28 cellular contexts compared by ENCODE assay signal in genomic region chr18:64311859-64312258, GRCh38.
DNase-seq lines count a peak whose midpoint lies in the region; ATAC-seq and TF ChIP-seq lines count a peak whose summit lies in the region.
"Had no signal": no experiment of that assay in that cellular context is flagged by ENCODE, and none has a peak within 500 bp of the region (broad histone marks: within the 10 kb centered on the region; RNA-seq: fewer than 3 reads in every experiment).

No MANE protein-coding gene starts in this region.

- no peaks in the 10 kb centered on the region for H3K9me3 ChIP-seq in T-helper 17 cell (ENCODE audit: control insufficient read depth, low read length, poor library complexity, severe bottlenecking)
- H3K9me3 ChIP-seq: A549, BE2C, BLaER1, Caco-2 had no signal

- ATAC-seq in T-helper 17 cell = no peak
- ATAC-seq: A549; CD8-positive, alpha-beta T cell had no signal

- DNase-seq in NCI-H146 (lab: John Stamatoyannopoulos, UW) (peak; percentile 25), NCI-H146 treated with DMSO at 0.1 percent for 48 hours (lab: John Stamatoyannopoulos, UW; ENCODE audit: unreplicated experiment) (no peak), neural crest cell (ENCODE audit: low read depth, low spot score) (no peak), T-helper 17 cell (no peak)
- DNase-seq: 8988T; ACHN; AML-193; BE2C; C1 segment of cervical spinal cord; Caco-2; Calu3; CD4-positive, alpha-beta memory T cell; CD4-positive, alpha-beta T cell; CD4-positive, CD25-positive, alpha-beta regulatory T cell; CD8-positive, alpha-beta memory T cell; CD8-positive, alpha-beta T cell; COR-L47; DMS 273 treated with DMSO at 0.1 percent for 48 hours; DMS153; DMS53; DMS79; DMS79 treated with DMSO at 0.1 percent for 48 hours; DND-41; EL had no signal

- H3K36me3 Mint-ChIP-seq in neural crest cell (ENCODE audit: low read depth) (no peaks in the 10 kb centered on the region), T-helper 17 cell (ENCODE audit: low read depth) (no peaks in the 10 kb centered on the region)
- H3K36me3 Mint-ChIP-seq: CD14-positive monocyte; CD4-positive, alpha-beta memory T cell; CD4-positive, CD25-positive, alpha-beta regulatory T cell; CD8-positive, alpha-beta memory T cell; CD8-positive, alpha-beta T cell had no signal

- TF ChIP-seq CTCF in neural crest cell (conservative IDR thresholded peaks at IDR 0.05) = no peak

- no peaks in the 10 kb centered on the region for H3K27me3 Mint-ChIP-seq in neural crest cell (ENCODE audit: low read depth)
- no peaks in the 10 kb centered on the region for H3K27me3 Mint-ChIP-seq in T-helper 17 cell
- H3K27me3 Mint-ChIP-seq: B cell; CD4-positive, alpha-beta memory T cell; CD4-positive, alpha-beta T cell; CD4-positive, CD25-positive, alpha-beta regulatory T cell; CD8-positive, alpha-beta memory T cell had no signal

- H3K4me1 Mint-ChIP-seq in neural crest cell (peaks cover 4% of the 10 kb centered on the region), T-helper 17 cell (no peaks in the 10 kb centered on the region)
- H3K4me1 Mint-ChIP-seq: B cell; CD14-positive monocyte; CD4-positive, alpha-beta memory T cell; CD4-positive, CD25-positive, alpha-beta regulatory T cell; CD8-positive, alpha-beta memory T cell had no signal

- peaks cover 6% of the 10 kb centered on the region for H3K9me3 Mint-ChIP-seq in neural crest cell

- H3K27ac Mint-ChIP-seq in neural crest cell (ENCODE audit: unreplicated experiment) = peak overlapping the region; percentile 4
- no peak overlapping the region for H3K27ac Mint-ChIP-seq in T-helper 17 cell
- H3K27ac Mint-ChIP-seq: B cell; CD14-positive monocyte; CD4-positive, alpha-beta memory T cell; CD4-positive, alpha-beta T cell; CD4-positive, CD25-positive, alpha-beta regulatory T cell; CD8-positive, alpha-beta memory T cell; CD8-positive, alpha-beta T cell had no signal

- H3K4me3 Mint-ChIP-seq in neural crest cell (no peak overlapping the region), T-helper 17 cell (no peak overlapping the region)
- H3K4me3 Mint-ChIP-seq: B cell; CD14-positive monocyte; CD4-positive, alpha-beta memory T cell; CD4-positive, alpha-beta T cell; CD4-positive, CD25-positive, alpha-beta regulatory T cell; CD8-positive, alpha-beta memory T cell; CD8-positive, alpha-beta T cell had no signal
